ENCODE assay signal across 28 cellular contexts in the genomic region with DNA sequence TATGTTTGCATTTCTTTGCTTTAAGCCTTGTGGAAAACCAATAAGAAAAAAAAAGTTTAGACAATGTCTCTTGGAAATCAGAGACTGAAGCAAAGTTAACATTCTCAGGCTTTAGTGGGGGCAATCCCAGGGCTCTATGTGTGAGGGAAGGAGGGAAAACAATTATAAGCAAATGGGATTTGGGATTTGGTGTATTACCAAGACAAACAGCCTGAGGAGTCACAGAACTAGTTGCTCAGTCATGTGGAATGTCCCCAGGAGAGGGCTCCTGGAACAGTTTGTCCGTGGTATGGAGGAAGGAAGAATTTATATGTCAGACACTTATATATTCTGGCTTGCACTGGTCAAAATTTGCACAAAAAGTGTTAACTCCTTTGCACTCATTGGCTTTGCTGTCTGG.
DNase-seq lines count a peak whose midpoint lies in the region; ATAC-seq and TF ChIP-seq lines count a peak whose summit lies in the region.
"Had no signal": no experiment of that assay in that cellular context is flagged by ENCODE, and none has a peak within 500 bp of the region (broad histone marks: within the 10 kb centered on the region; RNA-seq: fewer than 3 reads in every experiment).

No MANE protein-coding gene starts in this region.

- no peak for TF ChIP-seq EP300 in sigmoid colon (IDR thresholded peaks at IDR 0.05)

- H3K36me3 ChIP-seq in right atrium auricular region (no peaks in the 10 kb centered on the region), sigmoid colon (no peaks in the 10 kb centered on the region)
- H3K36me3 ChIP-seq: BLaER1 treated with 17β-estradiol and CSF1 and Interleukin-3, amounts not matched to agents 10 nM and 100 nM; thoracic aorta; vagina had no signal

- intact Hi-C loops in Right ventricle myocardium inferior (cut with DNase I) (no loop called here), left ventricle myocardium superior (cut with micrococcal nuclease) (no loop called here), sigmoid colon (cut with DNase I) (no loop called here), left colon (cut with DNase I, micrococcal nuclease) (no loop called here)

- TF ChIP-seq CTCF in right atrium auricular region (IDR thresholded peaks at IDR 0.05) (no peak), cardiac fibroblast (IDR thresholded peaks at IDR 0.05; ENCODE audit: low read depth, low read length) (no peak), sigmoid colon (IDR thresholded peaks at IDR 0.05) (no peak)

- no peaks in the 10 kb centered on the region for H3K27me3 ChIP-seq in right atrium auricular region
- H3K27me3 ChIP-seq in sigmoid colon = no peaks in the 10 kb centered on the region
- H3K27me3 ChIP-seq: BLaER1 treated with 17β-estradiol and CSF1 and Interleukin-3, amounts not matched to agents 10 nM and 100 nM; vagina had no signal

- no peak for DNase-seq in Right ventricle myocardium inferior (ENCODE audit: missing footprints)
- DNase-seq in right atrium auricular region (ENCODE audit: low spot score) = no peak
- DNase-seq in cardiac fibroblast (ENCODE audit: low read depth in 2 of 2) = peak; percentile 56 to 86
- no peak for DNase-seq in left ventricle myocardium superior
- DNase-seq in smooth muscle cell of the brain vasculature (ENCODE audit: low read depth, low spot score) = peak; percentile 49
- DNase-seq in sigmoid colon = no peak
- DNase-seq in activated CD4-positive, CD25-positive, alpha-beta regulatory T cell treated with anti-CD3 and anti-CD28 coated beads, Interleukin-2, amount 50 U/mL, for 72 hours = no peak
- DNase-seq in left colon = no peak
- DNase-seq: activated CD4-positive, alpha-beta T cell treated with anti-CD3 and anti-CD28 coated beads for 1 hour; activated CD8-positive, alpha-beta T cell treated with anti-CD3 and anti-CD28 coated beads for 36 hours; activated effector memory CD4-positive, alpha-beta T cell treated with Interleukin-2 at 50 U/mL for 16 hours; activated naive CD8-positive, alpha-beta T cell treated with anti-CD3 and anti-CD28 coated beads for 36 hours; Calu3; effector memory CD4-positive, alpha-beta T cell; IMR-90; MM.1S; NCI-H1436; NCI-H446 treated with DMSO at 0.1 percent for 48 hours; NK-92 treated with Interleukin-12 subunit alpha and Interleukin-12 subunit beta, amount 100 ng/mL, for 24 hours; psoas muscle; stimulated activated CD4-positive, alpha-beta T cell treated with anti-CD3 and anti-CD28 coated beads, Interleukin-4, amount 100 ng/mL, for 24 hours; stimulated activated naive B cell treated with anti-CD40 and anti-IgM and Interleukin-4, amounts not matched to agents 10 μg/mL and 1 μg/mL and 100 μg/mL, for 72 hours had no signal

- H3K4me1 ChIP-seq in right atrium auricular region (no peaks in the 10 kb centered on the region), sigmoid colon (no peaks in the 10 kb centered on the region)
- H3K4me1 ChIP-seq: BLaER1 treated with 17β-estradiol and CSF1 and Interleukin-3, amounts not matched to agents 10 nM and 100 nM; psoas muscle; vagina had no signal

- H3K9me3 ChIP-seq in right atrium auricular region = peaks cover 0 to 4% of the 10 kb centered on the region in 2 donors
- peaks cover 0 to 4% (median 1%) of the 10 kb centered on the region in 4 donors for H3K9me3 ChIP-seq in sigmoid colon
- H3K9me3 ChIP-seq: psoas muscle, vagina had no signal

- TF ChIP-seq POLR2A in sigmoid colon (IDR thresholded peaks at IDR 0.05) = no peak

- H3K27ac ChIP-seq in right atrium auricular region = no peak overlapping the region
- no peak overlapping the region for H3K27ac ChIP-seq in sigmoid colon
- H3K27ac ChIP-seq: BLaER1 treated with 17β-estradiol and CSF1 and Interleukin-3, amounts not matched to agents 10 nM and 100 nM; psoas muscle; thoracic aorta; vagina had no signal

- WGBS in sigmoid colon, 2 donors = 56 to 65% methylated on average over 1 of the region's 1 CpG

- ATAC-seq in Right ventricle myocardium inferior (peak; percentile 91), left ventricle myocardium superior (peak; percentile 89), left colon (no peak)
- ATAC-seq: activated CD8-positive, alpha-beta T cell treated with anti-CD3 and anti-CD28 coated beads for 36 hours; esophagus mucosa; HCT116; Panc1; psoas muscle; stimulated activated naive B cell treated with anti-CD40 and anti-IgM and Interleukin-4, amounts not matched to agents 10 μg/mL and 1 μg/mL and 100 μg/mL, for 72 hours had no signal

- H3K4me3 ChIP-seq in right atrium auricular region (no peak overlapping the region), cardiac fibroblast (replicated peaks in 1 of 2; ENCODE audit: low read depth in 2 of 2, low read length in 2 of 2) (no peak overlapping the region), sigmoid colon (no peak overlapping the region)
- H3K4me3 ChIP-seq: BLaER1 treated with 17β-estradiol and CSF1 and Interleukin-3, amounts not matched to agents 10 nM and 100 nM; psoas muscle; thoracic aorta; vagina had no signal

Comparison
In these comparisons a context has a peak if more than half of its experiments do, and no peak if none do; other contexts are left out.
1. DNase-seq: peak in cardiac fibroblast (2 of 2) and smooth muscle cell of the brain vasculature (single experiment); none in Right ventricle myocardium inferior (single experiment), right atrium auricular region (single experiment), left ventricle myocardium superior (single experiment), sigmoid colon (single experiment), activated CD4-positive, CD25-positive, alpha-beta regulatory T cell treated with anti-CD3 and anti-CD28 coated beads, Interleukin-2, amount 50 U/mL, for 72 hours (single experiment) and left colon (0 of 2).